In genomic region chr18:54671291-54671881, GRCh38 we compare ENCODE assay signal across 8 cellular contexts.
DNase-seq lines count a peak whose midpoint lies in the region; ATAC-seq and TF ChIP-seq lines count a peak whose summit lies in the region.

No MANE protein-coding gene starts in this region.

- DNase-seq in SKM-1 treated with dmso at 0.1 percent for 144 hours (lab: John Stamatoyannopoulos, UW; ENCODE audit: unreplicated experiment): peak; percentile 7
- no peak for DNase-seq in SKM-1 (lab: John Stamatoyannopoulos, UW; ENCODE audit: unreplicated experiment)
- DNase-seq in NCI-H1417 (lab: John Stamatoyannopoulos, UW): peak; percentile 30 to 83 (median 47)
- DNase-seq in mammary epithelial cell: peak; percentile 11
- peak; percentile 40 for DNase-seq in medulla oblongata (ENCODE audit: extremely low spot score)
- no peak for DNase-seq in islet precursor cell

- H3K4me1 ChIP-seq in mammary epithelial cell (ENCODE audit: insufficient read depth, low read length): no peaks in the 10 kb centered on the region

- intact Hi-C loops in mammary epithelial cell (cut with micrococcal nuclease): loop anchor here (1.0 kb wide), 3 partner anchors 112 to 279 kb away; no protein-coding TSS in a partner anchor

- ATAC-seq in GM19463 (IDR thresholded peaks at IDR 0.05; ENCODE audit: unreplicated experiment) (no peak), GM21529 (IDR thresholded peaks at IDR 0.05; ENCODE audit: unreplicated experiment) (no peak)

- no peak overlapping the region for H3K27ac ChIP-seq in mammary epithelial cell (ENCODE audit: insufficient read depth, low read depth, low read length)

- CTCF ChIA-PET in mammary epithelial cell (lab: Charles Lee; ENCODE audit: low non-redundant PET): interaction anchor here (0.7 kb wide), 1 partner anchor 566 kb away, joined by 3 read pairs; no protein-coding TSS in a partner anchor

- H3K9ac ChIP-seq in mammary epithelial cell (ENCODE audit: insufficient read depth, low read length): no peak overlapping the region

- H3K36me3 ChIP-seq in mammary epithelial cell (ENCODE audit: insufficient read depth, low read length): no peaks in the 10 kb centered on the region

- H3K4me3 ChIP-seq in mammary epithelial cell (replicated peaks in 1 of 3; ENCODE audit: insufficient read depth in 1 of 3, low read depth in 2 of 3, low read length in 3 of 3): no peak overlapping the region

- no peak overlapping the region for H3K4me2 ChIP-seq in mammary epithelial cell (ENCODE audit: insufficient read depth, low read depth, low read length)

- H3K79me2 ChIP-seq in mammary epithelial cell (ENCODE audit: insufficient read depth, low read length): no peaks in the 10 kb centered on the region

- no peaks in the 10 kb centered on the region for H3K9me3 ChIP-seq in mammary epithelial cell (replicated peaks; ENCODE audit: insufficient read depth, low read length)

- no peak overlapping the region for H2AFZ ChIP-seq in mammary epithelial cell (ENCODE audit: low read depth, low read length)

- BruUV-seq in mammary epithelial cell (replicated peaks; lab: Mats Ljungman, UMichigan): no TSS peak

- dilution Hi-C loops in mammary epithelial cell (cut with HindIII; ENCODE audit: low sequenced_read_pairs): no loop called here

- 82% methylated on average over 1 of the region's 1 CpG for WGBS in mammary epithelial cell (ENCODE audit: low coverage, missing lambda C conversion rate)

- in situ Hi-C loops in mammary epithelial cell (cut with MboI; ENCODE audit: low sequenced_read_pairs in 2 of 2): loop anchor here in 1 of 2 donors (25.0 kb wide), 1 partner anchor 109 kb away; no protein-coding TSS in a partner anchor

- H3K27me3 ChIP-seq in mammary epithelial cell (ENCODE audit: insufficient read depth, low read length): no peaks in the 10 kb centered on the region

- H4K20me1 ChIP-seq in mammary epithelial cell (ENCODE audit: insufficient read depth, low read length): no peaks in the 10 kb centered on the region

- peak; percentile 35 to 49 for TF ChIP-seq CTCF in mammary epithelial cell (conservative IDR thresholded peaks at IDR 0.05 in 1 of 2, IDR thresholded peaks at IDR 0.05 in 1 of 2; ENCODE audit: extremely low read depth in 1 of 2, insufficient read depth in 1 of 2, low read depth in 1 of 2, low read length in 2 of 2)

Comparison
In these comparisons a context has a peak if more than half of its experiments do, and no peak if none do; other contexts are left out.
1. DNase-seq: peak in SKM-1 treated with dmso at 0.1 percent for 144 hours (single experiment), NCI-H1417 (3 of 3), mammary epithelial cell (single experiment) and medulla oblongata (single experiment); none in SKM-1 (single experiment) and islet precursor cell (single experiment).